ENCODE assay signal across 30 cellular contexts in the genomic region with DNA sequence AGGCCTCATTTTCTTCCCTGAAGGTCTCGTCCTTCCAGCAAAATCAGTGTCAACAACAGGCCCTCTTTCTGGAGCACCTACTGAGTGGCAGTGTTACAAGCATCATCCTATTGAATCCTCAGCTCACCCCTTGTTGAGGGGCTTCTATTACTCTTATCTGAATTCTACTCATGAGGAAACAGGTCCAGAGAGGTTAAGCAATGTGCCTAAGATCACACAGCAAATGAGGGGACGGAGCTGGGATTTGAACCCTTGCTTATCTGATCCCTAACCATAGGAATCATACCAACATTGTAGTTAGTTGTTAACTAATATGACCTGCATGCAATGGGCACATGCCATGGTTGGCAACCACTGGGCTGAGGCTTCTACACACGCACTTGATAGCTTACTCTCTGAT.
"Had no signal": no experiment of that assay in that cellular context is flagged by ENCODE, and none has a peak within 500 bp of the region (broad histone marks: within the 10 kb centered on the region; RNA-seq: fewer than 3 reads in every experiment).

No MANE protein-coding gene starts in this region.

- H3K4me3 ChIP-seq: adrenal gland, body of pancreas, breast epithelium, MG63, SJCRH30, SK-N-MC had no signal

- H3K27ac ChIP-seq: adrenal gland, body of pancreas, breast epithelium, SJCRH30, SK-N-MC, WERI-Rb-1 had no signal

- H3K36me3 ChIP-seq: breast epithelium, MG63, SJCRH30 had no signal

- H3K27me3 Mint-ChIP-seq: activated CD4-positive, alpha-beta memory T cell treated with anti-CD3 and anti-CD28 coated beads, Interleukin-2, amount 10 ng/mL, durations not matched to agents 7 days and 5 days; activated CD8-positive, alpha-beta memory T cell treated with anti-CD3 and anti-CD28 coated beads, Interleukin-2, amount 10 ng/mL, durations not matched to agents 7 days and 5 days; activated naive CD8-positive, alpha-beta T cell treated with anti-CD3 and anti-CD28 coated beads for 36 hours had no signal

- H3K4me1 ChIP-seq: SJCRH30 had no signal

- FAIRE-seq: astrocyte had no signal

- H3K27ac Mint-ChIP-seq: activated CD4-positive, alpha-beta memory T cell treated with anti-CD3 and anti-CD28 coated beads, Interleukin-2, amount 10 ng/mL, durations not matched to agents 7 days and 5 days; activated CD8-positive, alpha-beta memory T cell treated with anti-CD3 and anti-CD28 coated beads, Interleukin-2, amount 10 ng/mL, durations not matched to agents 7 days and 5 days; activated naive CD4-positive, alpha-beta T cell treated with anti-CD3 and anti-CD28 coated beads for 36 hours; activated naive CD8-positive, alpha-beta T cell treated with anti-CD3 and anti-CD28 coated beads for 36 hours had no signal

- ATAC-seq: activated CD8-positive, alpha-beta memory T cell treated with anti-CD3 and anti-CD28 coated beads, Interleukin-2, amount 10 ng/mL, durations not matched to agents 7 days and 5 days; body of pancreas; Panc1 had no signal

- DNase-seq: activated CD4-positive, alpha-beta memory T cell treated with anti-CD3 and anti-CD28 coated beads, Interleukin-2, amount 10 ng/mL, durations not matched to agents 7 days and 5 days; activated CD4-positive, alpha-beta T cell treated with anti-CD3 and anti-CD28 coated beads for 1 hour; activated CD4-positive, alpha-beta T cell treated with anti-CD3 and anti-CD28 coated beads for 48 hours; activated CD4-positive, CD25-positive, alpha-beta regulatory T cell; activated CD8-positive, alpha-beta memory T cell treated with anti-CD3 and anti-CD28 coated beads for 24 hours; activated CD8-positive, alpha-beta memory T cell treated with anti-CD3 and anti-CD28 coated beads, Interleukin-2, amount 10 ng/mL, durations not matched to agents 7 days and 5 days; activated CD8-positive, alpha-beta memory T cell treated with anti-CD3 and anti-CD28 coated beads, Interleukin-2, amount 50 U/mL, for 48 hours; activated gamma-delta T cell treated with Interleukin-2 at 50 U/mL for 16 hours; activated naive CD4-positive, alpha-beta T cell treated with anti-CD3 and anti-CD28 coated beads for 36 hours; activated naive CD8-positive, alpha-beta T cell treated with anti-CD3 and anti-CD28 coated beads for 36 hours; adrenal gland; body of pancreas; Kasumi-1; MG63; NCI-H1048; NCI-H1105 treated with DMSO at 0.1 percent for 48 hours; NCI-H1436; NCI-H1694; NCI-H1930; NCI-H2081 treated with DMSO at 0.1 percent for 48 hours; NCI-H345; NCI-H524 treated with DMSO at 0.1 percent for 48 hours; SHP77; SJCRH30; T1000; WERI-Rb-1 had no signal

- H3K9me3 ChIP-seq: adrenal gland, body of pancreas, breast epithelium, MG63, SJCRH30 had no signal

- H3K9me3 Mint-ChIP-seq: activated CD4-positive, alpha-beta memory T cell treated with anti-CD3 and anti-CD28 coated beads, Interleukin-2, amount 10 ng/mL, durations not matched to agents 7 days and 5 days; activated naive CD4-positive, alpha-beta T cell treated with anti-CD3 and anti-CD28 coated beads for 36 hours; activated naive CD8-positive, alpha-beta T cell treated with anti-CD3 and anti-CD28 coated beads for 36 hours had no signal

- H3K27me3 ChIP-seq: adrenal gland, body of pancreas, breast epithelium, MG63, SJCRH30 had no signal

- H3K4me3 Mint-ChIP-seq: activated CD4-positive, alpha-beta memory T cell treated with anti-CD3 and anti-CD28 coated beads, Interleukin-2, amount 10 ng/mL, durations not matched to agents 7 days and 5 days; activated CD8-positive, alpha-beta memory T cell treated with anti-CD3 and anti-CD28 coated beads, Interleukin-2, amount 10 ng/mL, durations not matched to agents 7 days and 5 days; activated naive CD4-positive, alpha-beta T cell treated with anti-CD3 and anti-CD28 coated beads for 36 hours; activated naive CD8-positive, alpha-beta T cell treated with anti-CD3 and anti-CD28 coated beads for 36 hours had no signal
